ENCODE assay signal across 15 cellular contexts in genomic region chr7:92740713-92741126, GRCh38.
DNase-seq lines count a peak whose midpoint lies in the region; ATAC-seq and TF ChIP-seq lines count a peak whose summit lies in the region.
"Had no signal": no experiment of that assay in that cellular context is flagged by ENCODE, and none has a peak within 500 bp of the region (broad histone marks: within the 10 kb centered on the region; RNA-seq: fewer than 3 reads in every experiment).

No MANE protein-coding gene starts in this region.

- H4K20me1 ChIP-seq in KMS-11 (ENCODE audit: insufficient read depth) = no peaks in the 10 kb centered on the region
- H4K20me1 ChIP-seq in MM.1S (ENCODE audit: insufficient read depth, low read length) = no peaks in the 10 kb centered on the region

- no peak overlapping the region for H3K4me3 Mint-ChIP-seq in chondrocyte (ENCODE audit: unreplicated experiment)
- H3K4me3 Mint-ChIP-seq: natural killer cell treated with Interleukin-12 subunit alpha and Interleukin-12 subunit beta and Interleukin-15 and Interleukin-18, amount 100 ng/mL, for 72 hours had no signal

- peak overlapping the region; percentile 85 for H3K27ac Mint-ChIP-seq in chondrocyte (ENCODE audit: unreplicated experiment)

- H3F3A ChIP-seq in MM.1S (ENCODE audit: insufficient read depth, low read length) = peaks cover 22% of the 10 kb centered on the region

- H2BK120ac ChIP-seq in mesendoderm (ENCODE audit: low read depth, low read length) = no peak overlapping the region

- H2BK5ac ChIP-seq in mesendoderm (ENCODE audit: low read length) = no peak overlapping the region

- H2AK5ac ChIP-seq in mesendoderm (ENCODE audit: low read length) = no peak overlapping the region

- H3K36me3 ChIP-seq in KMS-11 (ENCODE audit: insufficient read depth) = no peaks in the 10 kb centered on the region; the same call in 1 of the 2 replicates
- H3K36me3 ChIP-seq in mesendoderm (ENCODE audit: control insufficient read depth, insufficient read depth, low read length) = no peaks in the 10 kb centered on the region
- H3K36me3 ChIP-seq in MM.1S (replicated peaks; ENCODE audit: insufficient read depth, low read length) = no peaks in the 10 kb centered on the region
- H3K36me3 ChIP-seq: tibial nerve had no signal

- peak; percentile 42 for DNase-seq in COLO829 (ENCODE audit: low spot score)
- DNase-seq in chondrocyte (ENCODE audit: low spot score) = no peak
- DNase-seq in mesendoderm = peak; percentile 86
- DNase-seq in MM.1S = no peak
- no peak for DNase-seq in Right ventricle myocardium superior
- DNase-seq: activated CD4-positive, alpha-beta T cell treated with anti-CD3 and anti-CD28 coated beads for 1 hour; body of pancreas; DMS53; NCI-H1436; stimulated activated CD4-positive, alpha-beta T cell treated with anti-CD3 and anti-CD28 coated beads, Interleukin-4, amount 100 ng/mL, for 4 hours had no signal

- H3K4ac ChIP-seq in mesendoderm (ENCODE audit: low read depth, low read length) = no peak overlapping the region

- H3K9me2 ChIP-seq in MM.1S (replicated peaks; ENCODE audit: insufficient read depth, low read length) = no peaks in the 10 kb centered on the region

- H3K4me1 ChIP-seq in KMS-11 (ENCODE audit: low read depth, poor library complexity, severe bottlenecking) (peaks cover 99% of the 10 kb centered on the region), mesendoderm (ENCODE audit: control insufficient read depth, low read depth, low read length) (no peaks in the 10 kb centered on the region), MM.1S (ENCODE audit: low read length) (peaks cover 39% of the 10 kb centered on the region)

- H3K27me3 Mint-ChIP-seq in chondrocyte (ENCODE audit: low read depth) = no peaks in the 10 kb centered on the region
- H3K27me3 Mint-ChIP-seq: natural killer cell treated with Interleukin-12 subunit alpha and Interleukin-12 subunit beta and Interleukin-15 and Interleukin-18, amount 100 ng/mL, for 72 hours had no signal

- H3K27me3 ChIP-seq in KMS-11 (ENCODE audit: insufficient read depth, low read depth) = no peaks in the 10 kb centered on the region
- no peaks in the 10 kb centered on the region for H3K27me3 ChIP-seq in mesendoderm (ENCODE audit: insufficient read depth, low read length, poor library complexity)
- H3K27me3 ChIP-seq in MM.1S (replicated peaks; ENCODE audit: insufficient read depth, low read length) = no peaks in the 10 kb centered on the region
- H3K27me3 ChIP-seq: body of pancreas, tibial nerve had no signal

- H4K5ac ChIP-seq in mesendoderm (ENCODE audit: low read length) = no peak overlapping the region

- no peak for ATAC-seq in Right ventricle myocardium superior (ENCODE audit: poor library complexity)
- no peak for ATAC-seq in GM19463 (IDR thresholded peaks at IDR 0.05; ENCODE audit: unreplicated experiment)
- ATAC-seq in HG03354 (IDR thresholded peaks at IDR 0.05; ENCODE audit: poor library complexity, severe bottlenecking, unreplicated experiment) = no peak
- ATAC-seq: body of pancreas; natural killer cell treated with Interleukin-12 subunit alpha and Interleukin-12 subunit beta and Interleukin-15 and Interleukin-18, amount 100 ng/mL, for 72 hours had no signal

- no peak overlapping the region for H3K18ac ChIP-seq in mesendoderm (ENCODE audit: low read length)

- peak overlapping the region; percentile 74; the same call in 1 of the 2 replicates for H3K27ac ChIP-seq in KMS-11
- no peak overlapping the region for H3K27ac ChIP-seq in mesendoderm (ENCODE audit: low read depth, low read length)
- no peak overlapping the region for H3K27ac ChIP-seq in MM.1S (ENCODE audit: low read length)
- H3K27ac ChIP-seq: body of pancreas, tibial nerve had no signal

- peaks cover 93% of the 10 kb centered on the region for H3K79me2 ChIP-seq in KMS-11 (ENCODE audit: insufficient read depth, low read depth)
- H3K79me2 ChIP-seq in mesendoderm (ENCODE audit: control insufficient read depth, insufficient read depth, low read length) = no peaks in the 10 kb centered on the region
- H3K79me2 ChIP-seq in MM.1S (ENCODE audit: low read length) = peaks cover 84% of the 10 kb centered on the region

- intact Hi-C loops in Right ventricle myocardium superior (cut with DNase I) = no loop called here

- no CpG with 5 or more reads among the region's 6 CpGs for WGBS in mesendoderm (ENCODE audit: extremely low coverage, insufficient coverage, low lambda C conversion rate)

- no peak overlapping the region for H2BK15ac ChIP-seq in mesendoderm (replicated peaks; ENCODE audit: low read depth)

- H3K56ac ChIP-seq in mesendoderm (ENCODE audit: low read length) = no peak overlapping the region

- H3K23ac ChIP-seq in mesendoderm (ENCODE audit: low read length) = no peak overlapping the region

- H3K9ac ChIP-seq in KMS-11 (no peak overlapping the region), mesendoderm (ENCODE audit: low read length) (no peak overlapping the region), MM.1S (ENCODE audit: low read length) (no peak overlapping the region)

- peak overlapping the region; percentile 26; the same call in 1 of the 2 replicates for H3K4me2 ChIP-seq in KMS-11
- H3K4me2 ChIP-seq in mesendoderm (ENCODE audit: low read length) = no peak overlapping the region
- H3K4me2 ChIP-seq in MM.1S (ENCODE audit: low read depth, low read length) = no peak overlapping the region

- H3K9me3 Mint-ChIP-seq in chondrocyte (ENCODE audit: low read depth) = peaks cover 7% of the 10 kb centered on the region

- H3K4me3 ChIP-seq in KMS-11 (IDR thresholded peaks at IDR 0.05; ENCODE audit: insufficient read depth, low read depth, low read length) (no peak overlapping the region), mesendoderm (ENCODE audit: low read length) (no peak overlapping the region), MM.1S (ENCODE audit: low read length) (no peak overlapping the region)
- H3K4me3 ChIP-seq: body of pancreas, tibial nerve had no signal

- H4K8ac ChIP-seq in mesendoderm (ENCODE audit: low read depth, low read length) = no peak overlapping the region

- no peaks in the 10 kb centered on the region for H3K79me1 ChIP-seq in mesendoderm (ENCODE audit: low read length)

- TF ChIP-seq CTCF in KMS-11 (conservative IDR thresholded peaks at IDR 0.05; ENCODE audit: low read depth, low read length) = no peak
- TF ChIP-seq CTCF in chondrocyte (IDR thresholded peaks at IDR 0.05) = no peak
- no peak for TF ChIP-seq CTCF in MM.1S (IDR thresholded peaks at IDR 0.05; ENCODE audit: low read length)

- peaks cover 68% of the 10 kb centered on the region for H3K4me1 Mint-ChIP-seq in chondrocyte (ENCODE audit: low read depth)

- no peaks in the 10 kb centered on the region for H3K9me3 ChIP-seq in MM.1S (replicated peaks; ENCODE audit: insufficient read depth, low read length)
- H3K9me3 ChIP-seq: body of pancreas, tibial nerve had no signal

- peaks cover 12% of the 10 kb centered on the region for H3K36me3 Mint-ChIP-seq in chondrocyte (ENCODE audit: low read depth)

- H2AFZ ChIP-seq in KMS-11 (ENCODE audit: low read depth) (no peak overlapping the region), MM.1S (ENCODE audit: low read length) (no peak overlapping the region)

Comparison
In these comparisons a context has a peak if more than half of its experiments do, and no peak if none do; other contexts are left out.
1. DNase-seq: peak in COLO829 (single experiment) and mesendoderm (single experiment); none in chondrocyte (single experiment), MM.1S (single experiment) and Right ventricle myocardium superior (single experiment).